ENCODE assay signal across 1 cellular context in the genomic region with DNA sequence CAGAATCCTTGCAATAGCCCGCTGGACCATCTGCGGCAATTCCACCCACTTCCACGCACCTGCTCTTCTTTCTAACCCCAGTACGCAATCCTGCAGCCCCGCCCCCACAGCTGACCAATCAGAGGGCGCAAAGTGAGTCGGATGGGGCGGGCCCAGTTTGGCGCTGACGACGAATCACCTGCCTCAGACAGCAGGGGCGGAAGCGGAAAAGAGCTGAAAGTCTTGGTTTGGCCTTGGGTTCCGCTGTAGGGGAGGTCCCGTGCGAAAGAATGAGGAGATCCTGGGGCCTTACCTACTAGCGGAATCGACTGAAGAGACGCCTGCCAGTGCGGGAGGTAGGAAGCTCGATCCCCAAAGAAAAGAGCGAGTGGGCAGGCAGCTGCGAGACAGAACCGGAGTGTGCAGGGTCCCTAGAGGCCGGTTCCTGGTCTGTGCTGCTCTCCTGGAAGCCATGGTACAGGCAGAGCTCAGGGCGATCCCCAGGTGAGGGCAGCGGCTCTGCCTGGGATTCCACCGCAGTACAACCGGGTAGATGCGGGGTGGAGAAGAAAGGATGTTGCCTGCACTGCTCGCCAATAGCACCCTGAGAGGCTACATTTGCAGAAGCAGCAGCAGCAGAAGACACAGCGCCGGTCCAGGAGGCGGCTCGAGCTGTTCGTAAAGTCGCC.
TF ChIP-seq lines count a peak whose summit lies in the region.

Gene TMEM184C, plus strand, starts transcription at position 225 of the 668 bp plus-strand sequence. CDS start 560 bp downstream, outside the sequence.

TF ChIP-seq in HepG2, 621 proteins besides CTCF, POLR2A, EP300 and RAD21 (continued from another document and continues in another):
- TF ChIP-seq, protein P1, sequence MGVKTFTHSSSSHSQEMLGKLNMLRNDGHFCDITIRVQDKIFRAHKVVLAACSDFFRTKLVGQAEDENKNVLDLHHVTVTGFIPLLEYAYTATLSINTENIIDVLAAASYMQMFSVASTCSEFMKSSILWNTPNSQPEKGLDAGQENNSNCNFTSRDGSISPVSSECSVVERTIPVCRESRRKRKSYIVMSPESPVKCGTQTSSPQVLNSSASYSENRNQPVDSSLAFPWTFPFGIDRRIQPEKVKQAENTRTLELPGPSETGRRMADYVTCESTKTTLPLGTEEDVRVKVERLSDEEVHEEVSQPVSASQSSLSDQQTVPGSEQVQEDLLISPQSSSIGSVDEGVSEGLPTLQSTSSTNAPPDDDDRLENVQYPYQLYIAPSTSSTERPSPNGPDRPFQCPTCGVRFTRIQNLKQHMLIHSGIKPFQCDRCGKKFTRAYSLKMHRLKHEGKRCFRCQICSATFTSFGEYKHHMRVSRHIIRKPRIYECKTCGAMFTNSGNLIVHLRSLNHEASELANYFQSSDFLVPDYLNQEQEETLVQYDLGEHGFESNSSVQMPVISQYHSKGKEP (CRISPR knock-in tag; IDR thresholded peaks at IDR 0.05), result no peak
- TF ChIP-seq NFE2L2 (IDR thresholded peaks at IDR 0.05; ENCODE audit: low read length), result no peak
- no peak for TF ChIP-seq NR2F2 (IDR thresholded peaks at IDR 0.05; ENCODE audit: borderline replicate concordance, low read depth)
- TF ChIP-seq ZKSCAN5 (CRISPR knock-in tag; IDR thresholded peaks at IDR 0.05), result no peak
- no peak for TF ChIP-seq ZNF772 (CRISPR knock-in tag; IDR thresholded peaks at IDR 0.05)
- TF ChIP-seq RBM39 (IDR thresholded peaks at IDR 0.05; ENCODE audit: low read depth, low read length, poor library complexity, severe bottlenecking), result no peak
- TF ChIP-seq AGO2 (optimal IDR thresholded peaks at IDR 0.05; ENCODE audit: low read depth, low read length), result peak; percentile 23
- peak; percentile 63 for TF ChIP-seq XRCC5 (optimal IDR thresholded peaks at IDR 0.05; ENCODE audit: low read length)
- TF ChIP-seq, protein P2, sequence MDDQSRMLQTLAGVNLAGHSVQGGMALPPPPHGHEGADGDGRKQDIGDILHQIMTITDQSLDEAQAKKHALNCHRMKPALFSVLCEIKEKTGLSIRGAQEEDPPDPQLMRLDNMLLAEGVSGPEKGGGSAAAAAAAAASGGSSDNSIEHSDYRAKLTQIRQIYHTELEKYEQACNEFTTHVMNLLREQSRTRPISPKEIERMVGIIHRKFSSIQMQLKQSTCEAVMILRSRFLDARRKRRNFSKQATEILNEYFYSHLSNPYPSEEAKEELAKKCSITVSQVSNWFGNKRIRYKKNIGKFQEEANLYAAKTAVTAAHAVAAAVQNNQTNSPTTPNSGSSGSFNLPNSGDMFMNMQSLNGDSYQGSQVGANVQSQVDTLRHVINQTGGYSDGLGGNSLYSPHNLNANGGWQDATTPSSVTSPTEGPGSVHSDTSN (CRISPR knock-in tag; IDR thresholded peaks at IDR 0.05; ENCODE audit: borderline replicate concordance), result no peak
- TF ChIP-seq KDM3A (CRISPR knock-in tag; IDR thresholded peaks at IDR 0.05; ENCODE audit: low read depth), result 0 out of 2 replicates have a peak, but pooled peaks have one; percentile 43
- no peak for TF ChIP-seq PTBP1 (IDR thresholded peaks at IDR 0.05; ENCODE audit: low read depth, low read length, poor library complexity, severe bottlenecking)
- TF ChIP-seq ZBTB7B (CRISPR knock-in tag; IDR thresholded peaks at IDR 0.05), result no peak
- peak; percentile 46; the same call in 1 of the 2 replicates for TF ChIP-seq MYC (CRISPR knock-in tag; IDR thresholded peaks at IDR 0.05; ENCODE audit: borderline replicate concordance)
- TF ChIP-seq MXI1 (IDR thresholded peaks at IDR 0.05; ENCODE audit: borderline replicate concordance, low read depth, low read length), result peak; percentile 56; the same call in 1 of the 3 replicates
- TF ChIP-seq POLR2AphosphoS2 (IDR thresholded peaks at IDR 0.05; ENCODE audit: low read depth, low read length), result no peak
- no peak for TF ChIP-seq RCOR2 (CRISPR knock-in tag; IDR thresholded peaks at IDR 0.05)
- TF ChIP-seq AHR (CRISPR knock-in tag; IDR thresholded peaks at IDR 0.05), result 0 out of 2 replicates have a peak, but pooled peaks have one; percentile 37
- TF ChIP-seq ZFP41 (CRISPR knock-in tag; IDR thresholded peaks at IDR 0.05; ENCODE audit: borderline replicate concordance), result no peak
- no peak for TF ChIP-seq RXRB (CRISPR knock-in tag; IDR thresholded peaks at IDR 0.05; ENCODE audit: borderline replicate concordance)
- TF ChIP-seq ZFP37 (CRISPR knock-in tag; IDR thresholded peaks at IDR 0.05; ENCODE audit: borderline replicate concordance), result peak; percentile 46; the same call in 1 of the 2 replicates
- peak; percentile 31; the same call in 1 of the 2 replicates for TF ChIP-seq FOXP4 (CRISPR knock-in tag; IDR thresholded peaks at IDR 0.05)
- peak; percentile 51; the same call in 1 of the 2 replicates for TF ChIP-seq CENPT (CRISPR knock-in tag; IDR thresholded peaks at IDR 0.05; ENCODE audit: low read depth)
- TF ChIP-seq MEIS1 (CRISPR knock-in tag; IDR thresholded peaks at IDR 0.05; ENCODE audit: borderline replicate concordance), result no peak
- no peak for TF ChIP-seq ETV6 (CRISPR knock-in tag; conservative IDR thresholded peaks at IDR 0.05)
- no peak for TF ChIP-seq E2F2 (CRISPR knock-in tag; IDR thresholded peaks at IDR 0.05; ENCODE audit: borderline replicate concordance)
- no peak; the same call in 1 of the 2 replicates for TF ChIP-seq ESRRA (CRISPR knock-in tag; IDR thresholded peaks at IDR 0.05; ENCODE audit: low read depth)
- peak; percentile 67; the same call in 1 of the 2 replicates for TF ChIP-seq ZNF607 (CRISPR knock-in tag; IDR thresholded peaks at IDR 0.05; ENCODE audit: borderline replicate concordance)
- TF ChIP-seq TOPORS (CRISPR knock-in tag; IDR thresholded peaks at IDR 0.05), result no peak; the same call in 1 of the 2 replicates
- no peak for TF ChIP-seq MAFK (conservative IDR thresholded peaks at IDR 0.05 in 1 of 2, IDR thresholded peaks at IDR 0.05 in 1 of 2; ENCODE audit: low read length in 2 of 2)
- no peak for TF ChIP-seq MLLT10 (CRISPR knock-in tag; IDR thresholded peaks at IDR 0.05)
- peak; percentile 66 for TF ChIP-seq SALL1 (CRISPR knock-in tag; IDR thresholded peaks at IDR 0.05)
- TF ChIP-seq, protein P3, sequence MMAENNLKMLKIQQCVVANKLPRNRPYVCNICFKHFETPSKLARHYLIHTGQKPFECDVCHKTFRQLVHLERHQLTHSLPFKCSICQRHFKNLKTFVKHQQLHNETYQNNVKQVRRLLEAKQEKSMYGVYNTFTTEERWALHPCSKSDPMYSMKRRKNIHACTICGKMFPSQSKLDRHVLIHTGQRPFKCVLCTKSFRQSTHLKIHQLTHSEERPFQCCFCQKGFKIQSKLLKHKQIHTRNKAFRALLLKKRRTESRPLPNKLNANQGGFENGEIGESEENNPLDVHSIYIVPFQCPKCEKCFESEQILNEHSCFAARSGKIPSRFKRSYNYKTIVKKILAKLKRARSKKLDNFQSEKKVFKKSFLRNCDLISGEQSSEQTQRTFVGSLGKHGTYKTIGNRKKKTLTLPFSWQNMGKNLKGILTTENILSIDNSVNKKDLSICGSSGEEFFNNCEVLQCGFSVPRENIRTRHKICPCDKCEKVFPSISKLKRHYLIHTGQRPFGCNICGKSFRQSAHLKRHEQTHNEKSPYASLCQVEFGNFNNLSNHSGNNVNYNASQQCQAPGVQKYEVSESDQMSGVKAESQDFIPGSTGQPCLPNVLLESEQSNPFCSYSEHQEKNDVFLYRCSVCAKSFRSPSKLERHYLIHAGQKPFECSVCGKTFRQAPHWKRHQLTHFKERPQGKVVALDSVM (CRISPR knock-in tag; IDR thresholded peaks at IDR 0.05), result no peak
- TF ChIP-seq, protein P4, sequence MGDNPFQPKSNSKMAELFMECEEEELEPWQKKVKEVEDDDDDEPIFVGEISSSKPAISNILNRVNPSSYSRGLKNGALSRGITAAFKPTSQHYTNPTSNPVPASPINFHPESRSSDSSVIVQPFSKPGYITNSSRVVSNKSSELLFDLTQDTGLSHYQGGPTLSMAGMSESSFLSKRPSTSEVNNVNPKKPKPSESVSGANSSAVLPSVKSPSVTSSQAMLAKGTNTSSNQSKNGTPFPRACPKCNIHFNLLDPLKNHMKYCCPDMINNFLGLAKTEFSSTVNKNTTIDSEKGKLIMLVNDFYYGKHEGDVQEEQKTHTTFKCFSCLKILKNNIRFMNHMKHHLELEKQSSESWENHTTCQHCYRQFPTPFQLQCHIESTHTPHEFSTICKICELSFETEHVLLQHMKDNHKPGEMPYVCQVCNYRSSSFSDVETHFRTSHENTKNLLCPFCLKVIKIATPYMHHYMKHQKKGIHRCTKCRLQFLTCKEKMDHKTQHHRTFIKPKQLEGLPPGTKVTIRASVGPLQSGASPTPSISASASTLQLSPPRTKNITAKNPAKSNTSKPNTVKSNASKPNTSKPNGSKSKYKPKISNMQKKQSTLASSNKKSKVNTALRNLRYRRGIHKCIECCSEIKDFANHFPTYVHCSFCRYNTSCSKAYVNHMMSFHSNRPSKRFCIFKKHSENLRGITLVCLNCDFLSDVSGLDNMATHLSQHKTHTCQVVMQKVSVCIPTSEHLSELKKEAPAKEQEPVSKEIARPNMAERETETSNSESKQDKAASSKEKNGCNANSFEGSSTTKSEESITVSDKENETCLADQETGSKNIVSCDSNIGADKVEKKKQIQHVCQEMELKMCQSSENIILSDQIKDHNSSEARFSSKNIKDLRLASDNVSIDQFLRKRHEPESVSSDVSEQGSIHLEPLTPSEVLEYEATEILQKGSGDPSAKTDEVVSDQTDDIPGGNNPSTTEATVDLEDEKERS (CRISPR knock-in tag; IDR thresholded peaks at IDR 0.05), result no peak
- 0 out of 2 replicates have a peak, but pooled peaks have one; percentile 68 for TF ChIP-seq ZNF510 (CRISPR knock-in tag; IDR thresholded peaks at IDR 0.05; ENCODE audit: low read depth)
- TF ChIP-seq HNRNPH1 (optimal IDR thresholded peaks at IDR 0.05; ENCODE audit: low read depth, low read length), result no peak
- TF ChIP-seq ZGPAT (CRISPR knock-in tag; IDR thresholded peaks at IDR 0.05), result peak; percentile 80; the same call in 1 of the 2 replicates
- TF ChIP-seq SP1 (IDR thresholded peaks at IDR 0.05), result no peak
- TF ChIP-seq SP1 (CRISPR knock-in tag; IDR thresholded peaks at IDR 0.05), result peak; percentile 59
- TF ChIP-seq KLF9 (CRISPR knock-in tag; IDR thresholded peaks at IDR 0.05; ENCODE audit: low read depth), result no peak
- no peak for TF ChIP-seq PLRG1 (conservative IDR thresholded peaks at IDR 0.05)
- TF ChIP-seq PHF20 (CRISPR knock-in tag; IDR thresholded peaks at IDR 0.05), result peak; percentile 94
- TF ChIP-seq, protein P5, sequence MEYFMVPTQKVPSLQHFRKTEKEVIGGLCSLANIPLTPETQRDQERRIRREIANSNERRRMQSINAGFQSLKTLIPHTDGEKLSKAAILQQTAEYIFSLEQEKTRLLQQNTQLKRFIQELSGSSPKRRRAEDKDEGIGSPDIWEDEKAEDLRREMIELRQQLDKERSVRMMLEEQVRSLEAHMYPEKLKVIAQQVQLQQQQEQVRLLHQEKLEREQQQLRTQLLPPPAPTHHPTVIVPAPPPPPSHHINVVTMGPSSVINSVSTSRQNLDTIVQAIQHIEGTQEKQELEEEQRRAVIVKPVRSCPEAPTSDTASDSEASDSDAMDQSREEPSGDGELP (IDR thresholded peaks at IDR 0.05; ENCODE audit: borderline replicate concordance, low read depth), result no peak
- TF ChIP-seq, protein P6, sequence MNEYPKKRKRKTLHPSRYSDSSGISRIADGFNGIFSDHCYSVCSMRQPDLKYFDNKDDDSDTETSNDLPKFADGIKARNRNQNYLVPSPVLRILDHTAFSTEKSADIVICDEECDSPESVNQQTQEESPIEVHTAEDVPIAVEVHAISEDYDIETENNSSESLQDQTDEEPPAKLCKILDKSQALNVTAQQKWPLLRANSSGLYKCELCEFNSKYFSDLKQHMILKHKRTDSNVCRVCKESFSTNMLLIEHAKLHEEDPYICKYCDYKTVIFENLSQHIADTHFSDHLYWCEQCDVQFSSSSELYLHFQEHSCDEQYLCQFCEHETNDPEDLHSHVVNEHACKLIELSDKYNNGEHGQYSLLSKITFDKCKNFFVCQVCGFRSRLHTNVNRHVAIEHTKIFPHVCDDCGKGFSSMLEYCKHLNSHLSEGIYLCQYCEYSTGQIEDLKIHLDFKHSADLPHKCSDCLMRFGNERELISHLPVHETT (CRISPR knock-in tag; conservative IDR thresholded peaks at IDR 0.05), result no peak
- TF ChIP-seq TCF7 (IDR thresholded peaks at IDR 0.05; ENCODE audit: low read depth), result no peak
- TF ChIP-seq ASH2L (IDR thresholded peaks at IDR 0.05; ENCODE audit: insufficient read length, low read depth, low read length), result peak; percentile 77
- no peak for TF ChIP-seq ZNF557 (CRISPR knock-in tag; IDR thresholded peaks at IDR 0.05)
- TF ChIP-seq ZNF747 (CRISPR knock-in tag; IDR thresholded peaks at IDR 0.05; ENCODE audit: borderline replicate concordance), result peak; percentile 54; the same call in 1 of the 2 replicates
